1 cellular context compared by ENCODE assay signal in the genomic region with DNA sequence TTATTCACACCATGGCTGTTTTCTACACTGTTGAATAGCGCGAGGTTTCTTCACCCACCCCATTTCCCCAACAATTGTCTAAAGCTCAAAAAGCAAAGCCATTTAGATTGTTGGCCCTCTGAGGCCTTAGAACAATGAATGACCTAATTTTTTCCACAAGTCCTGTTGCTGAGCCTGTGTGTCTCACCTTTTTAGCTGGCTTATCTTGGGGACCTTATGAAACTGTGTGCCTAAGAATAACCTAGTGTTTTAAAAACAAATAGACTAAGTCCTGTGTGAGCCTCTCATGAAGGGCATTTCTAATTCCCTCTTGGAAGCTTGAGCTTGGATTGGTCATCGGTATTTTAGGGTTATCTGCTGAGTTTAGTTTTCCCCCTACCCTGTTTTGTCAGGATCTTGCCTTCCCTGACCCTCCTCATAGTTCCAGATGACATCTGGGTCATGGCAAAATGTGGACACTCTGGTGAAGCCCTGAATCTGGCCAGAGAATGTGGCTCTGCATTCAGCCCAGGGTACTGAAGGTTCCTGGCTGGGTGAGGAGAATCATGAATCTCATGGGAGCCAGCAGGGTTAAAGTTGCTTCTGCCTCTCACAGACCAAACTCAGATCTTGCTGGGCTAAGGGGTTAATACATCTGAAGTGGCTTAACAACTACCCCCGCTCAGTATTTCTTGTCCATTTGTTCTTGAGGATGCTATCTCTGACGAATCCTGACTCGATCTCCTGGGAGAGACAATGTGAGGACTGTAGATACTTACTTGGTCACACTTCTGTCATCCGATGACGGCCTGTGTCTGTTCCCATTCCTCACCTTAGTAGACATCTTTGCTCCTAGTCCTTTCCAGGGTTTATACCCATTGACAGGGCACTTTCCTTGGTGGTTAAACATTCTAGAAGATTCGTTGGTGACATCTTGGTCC.
TF ChIP-seq lines count a peak whose summit lies in the region.

No MANE protein-coding gene starts in this region.

TF ChIP-seq in HepG2, 621 proteins besides CTCF, POLR2A, EP300 and RAD21 (continues in another document):
- TF ChIP-seq SRSF9 (IDR thresholded peaks at IDR 0.05; ENCODE audit: borderline replicate concordance, insufficient read depth, low read depth, low read length, poor library complexity, severe bottlenecking) = no peak
- peak; percentile 20; the same call in 1 of the 2 replicates for TF ChIP-seq THAP11 (CRISPR knock-in tag; IDR thresholded peaks at IDR 0.05)
- TF ChIP-seq ZBTB40 (IDR thresholded peaks at IDR 0.05) = no peak
- no peak for TF ChIP-seq ZBTB40 (CRISPR knock-in tag; IDR thresholded peaks at IDR 0.05)
- no peak for TF ChIP-seq FOXA1 (IDR thresholded peaks at IDR 0.05)
- peak; percentile 20; the same call in 1 of the 2 replicates for TF ChIP-seq FOXA1 (CRISPR knock-in tag; IDR thresholded peaks at IDR 0.05)
- no peak; the same call in 1 of the 2 replicates for TF ChIP-seq FOXP1 (IDR thresholded peaks at IDR 0.05)
- peak; percentile 61; the same call in 1 of the 2 replicates for TF ChIP-seq FOXP1 (CRISPR knock-in tag; IDR thresholded peaks at IDR 0.05)
- no peak for TF ChIP-seq ZNF563 (CRISPR knock-in tag; IDR thresholded peaks at IDR 0.05)
- TF ChIP-seq MAZ (IDR thresholded peaks at IDR 0.05; ENCODE audit: borderline replicate concordance, low read depth, low read length) = no peak
- TF ChIP-seq MAZ (CRISPR knock-in tag; IDR thresholded peaks at IDR 0.05; ENCODE audit: low read depth) = 0 out of 2 replicates have a peak, but pooled peaks have one; percentile 26
- no peak for TF ChIP-seq KDM2A (CRISPR knock-in tag; IDR thresholded peaks at IDR 0.05; ENCODE audit: borderline replicate concordance, low read depth)
- no peak for TF ChIP-seq CBX5 (CRISPR knock-in tag; IDR thresholded peaks at IDR 0.05; ENCODE audit: borderline replicate concordance)
- TF ChIP-seq DNMT1 (CRISPR knock-in tag; IDR thresholded peaks at IDR 0.05) = no peak
- 0 out of 2 replicates have a peak, but pooled peaks have one; percentile 54 for TF ChIP-seq MED13 (CRISPR knock-in tag; IDR thresholded peaks at IDR 0.05)
- TF ChIP-seq ARID3A (IDR thresholded peaks at IDR 0.05; ENCODE audit: low read depth, low read length) = no peak
- TF ChIP-seq GATAD2A (CRISPR knock-in tag; IDR thresholded peaks at IDR 0.05) = peak; percentile 83
- TF ChIP-seq AFF4 (CRISPR knock-in tag; IDR thresholded peaks at IDR 0.05) = 0 out of 2 replicates have a peak, but pooled peaks have one; percentile 40
- TF ChIP-seq PHF5A (CRISPR knock-in tag; IDR thresholded peaks at IDR 0.05; ENCODE audit: low read depth, unreplicated experiment) = peak; percentile 51
- TF ChIP-seq POGK (CRISPR knock-in tag; conservative IDR thresholded peaks at IDR 0.05) = no peak
- no peak for TF ChIP-seq ZBTB2 (CRISPR knock-in tag; IDR thresholded peaks at IDR 0.05; ENCODE audit: low read depth)
- TF ChIP-seq ZNF737 (CRISPR knock-in tag; IDR thresholded peaks at IDR 0.05; ENCODE audit: borderline replicate concordance) = no peak
- TF ChIP-seq BORCS8-MEF2B (CRISPR knock-in tag; IDR thresholded peaks at IDR 0.05) = no peak
- TF ChIP-seq DR1 (CRISPR knock-in tag; IDR thresholded peaks at IDR 0.05) = no peak
- no peak; the same call in 1 of the 2 replicates for TF ChIP-seq ZNF747 (CRISPR knock-in tag; IDR thresholded peaks at IDR 0.05; ENCODE audit: borderline replicate concordance)
- TF ChIP-seq ZBTB3 (CRISPR knock-in tag; IDR thresholded peaks at IDR 0.05; ENCODE audit: borderline replicate concordance, low read depth) = no peak
- no peak for TF ChIP-seq ATRX (CRISPR knock-in tag; IDR thresholded peaks at IDR 0.05; ENCODE audit: borderline replicate concordance)
- TF ChIP-seq, protein P1, sequence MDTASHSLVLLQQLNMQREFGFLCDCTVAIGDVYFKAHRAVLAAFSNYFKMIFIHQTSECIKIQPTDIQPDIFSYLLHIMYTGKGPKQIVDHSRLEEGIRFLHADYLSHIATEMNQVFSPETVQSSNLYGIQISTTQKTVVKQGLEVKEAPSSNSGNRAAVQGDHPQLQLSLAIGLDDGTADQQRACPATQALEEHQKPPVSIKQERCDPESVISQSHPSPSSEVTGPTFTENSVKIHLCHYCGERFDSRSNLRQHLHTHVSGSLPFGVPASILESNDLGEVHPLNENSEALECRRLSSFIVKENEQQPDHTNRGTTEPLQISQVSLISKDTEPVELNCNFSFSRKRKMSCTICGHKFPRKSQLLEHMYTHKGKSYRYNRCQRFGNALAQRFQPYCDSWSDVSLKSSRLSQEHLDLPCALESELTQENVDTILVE (CRISPR knock-in tag; IDR thresholded peaks at IDR 0.05) = 0 out of 2 replicates have a peak, but pooled peaks have one; percentile 26
- TF ChIP-seq ZNF292 (CRISPR knock-in tag; IDR thresholded peaks at IDR 0.05; ENCODE audit: borderline replicate concordance, low read depth) = no peak
- 0 out of 2 replicates have a peak, but pooled peaks have one; percentile 12 for TF ChIP-seq ZFX (CRISPR knock-in tag; IDR thresholded peaks at IDR 0.05; ENCODE audit: low read depth)
- 0 out of 2 replicates have a peak, but pooled peaks have one; percentile 32 for TF ChIP-seq ZNF160 (CRISPR knock-in tag; IDR thresholded peaks at IDR 0.05)
- TF ChIP-seq ARNTL (CRISPR knock-in tag; IDR thresholded peaks at IDR 0.05) = no peak
